21 cellular contexts compared by ENCODE assay signal in the genomic region with DNA sequence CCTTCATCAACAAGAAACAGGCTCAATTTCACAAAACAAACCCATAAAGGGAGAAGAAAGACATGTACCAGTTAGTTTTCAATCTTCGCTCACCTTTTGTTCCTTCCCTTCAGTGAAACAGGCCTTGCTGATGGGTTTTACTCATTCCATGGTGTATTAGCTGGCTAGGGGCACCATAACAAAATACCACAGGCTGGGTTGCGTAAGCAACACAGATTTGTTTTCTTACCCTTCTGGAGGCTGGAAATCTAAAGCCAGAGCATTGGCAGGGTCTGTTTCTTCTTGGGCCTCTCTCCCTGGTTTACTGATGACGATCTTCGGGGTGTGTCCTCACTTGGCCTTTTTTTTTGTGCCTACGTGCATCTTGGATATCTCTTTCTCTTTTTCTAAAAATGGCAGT.
DNase-seq lines count a peak whose midpoint lies in the region; ATAC-seq lines count a peak whose summit lies in the region.
"Had no signal": no experiment of that assay in that cellular context is flagged by ENCODE, and none has a peak within 500 bp of the region (broad histone marks: within the 10 kb centered on the region; RNA-seq: fewer than 3 reads in every experiment).

No MANE protein-coding gene starts in this region.

- H2AK5ac ChIP-seq in trophoblast cell (ENCODE audit: low read length): no peak overlapping the region

- peaks cover 48% of the 10 kb centered on the region for H3K9me3 Mint-ChIP-seq in T-helper 2 cell treated with Interferon-gamma antibody and Interleukin-4, amounts not matched to agents 5 μg/mL and 100 μg/mL, for 36 hours
- H3K9me3 Mint-ChIP-seq: H9 had no signal

- H4K12ac ChIP-seq in trophoblast cell (ENCODE audit: low read depth, low read length): no peak overlapping the region

- H4K91ac ChIP-seq in trophoblast cell (ENCODE audit: low read depth, low read length): no peak overlapping the region

- no peak overlapping the region for H3K23ac ChIP-seq in trophoblast cell (ENCODE audit: low read length)

- no peak overlapping the region for H3K14ac ChIP-seq in trophoblast cell (ENCODE audit: low read length)

- H3K27ac ChIP-seq in trophoblast cell (ENCODE audit: low read depth, low read length): peak overlapping the region; percentile 51

- no peaks in the 10 kb centered on the region for H3K36me3 Mint-ChIP-seq in T-helper 2 cell treated with Interferon-gamma antibody and Interleukin-4, amounts not matched to agents 5 μg/mL and 100 μg/mL, for 36 hours (ENCODE audit: low read depth)
- H3K36me3 Mint-ChIP-seq: CD4-positive, CD25-positive, alpha-beta regulatory T cell; CD8-positive, alpha-beta memory T cell had no signal

- H3K4me3 ChIP-seq in trophoblast cell (ENCODE audit: low read depth, low read length): no peak overlapping the region
- H3K4me3 ChIP-seq: GM23338, K562 had no signal

- no peaks in the 10 kb centered on the region for H3K4me1 Mint-ChIP-seq in T-helper 2 cell treated with Interferon-gamma antibody and Interleukin-4, amounts not matched to agents 5 μg/mL and 100 μg/mL, for 36 hours (ENCODE audit: low read depth)
- H3K4me1 Mint-ChIP-seq: CD4-positive, CD25-positive, alpha-beta regulatory T cell; CD8-positive, alpha-beta memory T cell; GM23338 had no signal

- peaks cover 16% of the 10 kb centered on the region for H3K79me1 ChIP-seq in trophoblast cell (ENCODE audit: low read length)

- no peak overlapping the region for H2BK12ac ChIP-seq in trophoblast cell (ENCODE audit: low read length)

- no peak overlapping the region for H3K18ac ChIP-seq in trophoblast cell (ENCODE audit: low read length)

- H3K27ac Mint-ChIP-seq in T-helper 2 cell treated with Interferon-gamma antibody and Interleukin-4, amounts not matched to agents 5 μg/mL and 100 μg/mL, for 36 hours: no peak overlapping the region
- H3K27ac Mint-ChIP-seq: CD8-positive, alpha-beta memory T cell; GM23338; H9 had no signal

- H3K27me3 Mint-ChIP-seq in T-helper 2 cell treated with Interferon-gamma antibody and Interleukin-4, amounts not matched to agents 5 μg/mL and 100 μg/mL, for 36 hours (ENCODE audit: low read depth): no peaks in the 10 kb centered on the region
- H3K27me3 Mint-ChIP-seq: CD4-positive, CD25-positive, alpha-beta regulatory T cell; CD8-positive, alpha-beta memory T cell had no signal

- H3K4ac ChIP-seq in trophoblast cell (ENCODE audit: low read depth, low read length): no peak overlapping the region

- H3K36me3 ChIP-seq in trophoblast cell (ENCODE audit: control insufficient read depth in 1 of 2, insufficient read depth in 2 of 2, low read length in 2 of 2): no peaks in the 10 kb centered on the region
- H3K36me3 ChIP-seq: BE2C had no signal

- H3K9ac ChIP-seq in trophoblast cell (ENCODE audit: low read length): no peak overlapping the region

- H3K79me2 ChIP-seq in trophoblast cell (ENCODE audit: control insufficient read depth, insufficient read depth, low read length, poor library complexity): no peaks in the 10 kb centered on the region

- no peak overlapping the region for H2BK5ac ChIP-seq in trophoblast cell (ENCODE audit: low read depth, low read length, poor library complexity)

- no peak overlapping the region for H4K8ac ChIP-seq in trophoblast cell (ENCODE audit: low read depth, low read length)

- no CpG with 5 or more reads among the region's 5 CpGs for WGBS in trophoblast cell (ENCODE audit: extremely low coverage, insufficient coverage, insufficient read length)

- no peaks in the 10 kb centered on the region for H3K27me3 ChIP-seq in trophoblast cell (ENCODE audit: insufficient read depth, low read length)
- H3K27me3 ChIP-seq: BE2C had no signal

- H2AFZ ChIP-seq in trophoblast cell (ENCODE audit: insufficient read depth, low read length, poor library complexity): no peak overlapping the region
- H2AFZ ChIP-seq: GM23338 had no signal

- H3K4me3 Mint-ChIP-seq in T-helper 2 cell treated with Interferon-gamma antibody and Interleukin-4, amounts not matched to agents 5 μg/mL and 100 μg/mL, for 36 hours: no peak overlapping the region
- H3K4me3 Mint-ChIP-seq: CD4-positive, CD25-positive, alpha-beta regulatory T cell; CD8-positive, alpha-beta memory T cell; GM23338; H9 had no signal

- H3K9me3 ChIP-seq in trophoblast cell (ENCODE audit: insufficient read depth, low read depth, low read length): no peaks in the 10 kb centered on the region
- H3K9me3 ChIP-seq: BE2C had no signal

- H2BK120ac ChIP-seq in trophoblast cell (ENCODE audit: insufficient read depth, low read length, poor library complexity): no peak overlapping the region

- ATAC-seq in esophagus mucosa: no peak
- ATAC-seq: GM23338, K562 had no signal

- DNase-seq in H4 (ENCODE audit: low spot score) (peak; percentile 45), RPMI7951 (ENCODE audit: low read depth) (peak; percentile 8), islet precursor cell (peak; percentile 62), trophoblast cell (peak in 1 of 2 donors; percentile 46), nucleus accumbens (lab: John Stamatoyannopoulos, UW) (no peak), NCI-H1694 treated with DMSO at 0.1 percent for 48 hours (lab: John Stamatoyannopoulos, UW) (no peak)
- no peak for DNase-seq in T-helper 2 cell treated with Interferon-gamma antibody and Interleukin-4, amounts not matched to agents 5 μg/mL and 100 μg/mL, for 36 hours (ENCODE audit: low spot score)
- DNase-seq: ACHN; BE2C; C1 segment of cervical spinal cord; CD4-positive, CD25-positive, alpha-beta regulatory T cell; CD8-positive, alpha-beta memory T cell; COR-L47; DMS 273 treated with DMSO at 0.1 percent for 48 hours; DMS53; DND-41; H9; IMR-90 had no signal

- peaks cover 0 to 11% of the 10 kb centered on the region in 2 experiments for H3K4me1 ChIP-seq in trophoblast cell (ENCODE audit: control insufficient read depth in 1 of 2, insufficient read depth in 2 of 2, low read length in 2 of 2)
- H3K4me1 ChIP-seq: BE2C had no signal

- no peak overlapping the region for H3K4me2 ChIP-seq in trophoblast cell (ENCODE audit: low read length)
- H3K4me2 ChIP-seq: GM23338 had no signal

Comparison
In these comparisons a context has a peak if more than half of its experiments do, and no peak if none do; other contexts are left out.
1. DNase-seq: peak in H4 (single experiment), RPMI7951 (single experiment) and islet precursor cell (single experiment); none in nucleus accumbens (0 of 56), NCI-H1694 treated with DMSO at 0.1 percent for 48 hours (single experiment) and T-helper 2 cell treated with Interferon-gamma antibody and Interleukin-4, amounts not matched to agents 5 μg/mL and 100 μg/mL, for 36 hours (single experiment).